Comparison of ENCODE assay signal across 14 cellular contexts in genomic region chr1:175314300-175314699, GRCh38.
DNase-seq lines count a peak whose midpoint lies in the region; ATAC-seq and TF ChIP-seq lines count a peak whose summit lies in the region.
"Had no signal": no experiment of that assay in that cellular context is flagged by ENCODE, and none has a peak within 500 bp of the region (broad histone marks: within the 10 kb centered on the region; RNA-seq: fewer than 3 reads in every experiment).

No MANE protein-coding gene starts in this region.

- no peak for TF ChIP-seq CTCF in DND-41 (IDR thresholded peaks at IDR 0.05; ENCODE audit: borderline replicate concordance, extremely low read depth, low read length, poor library complexity, severe bottlenecking)
- TF ChIP-seq CTCF in WERI-Rb-1 (IDR thresholded peaks at IDR 0.05; ENCODE audit: low read depth, low read length) = no peak

- H3K4me3 ChIP-seq in DND-41 (ENCODE audit: low read depth in 1 of 2, low read length in 2 of 2) (no peak overlapping the region), Karpas-422 (ENCODE audit: low read length) (no peak overlapping the region), WERI-Rb-1 (ENCODE audit: low read depth, low read length) (no peak overlapping the region)
- H3K4me3 ChIP-seq: psoas muscle had no signal

- H3K9me3 ChIP-seq in DND-41 (ENCODE audit: insufficient read depth, low read length, severe bottlenecking) (no peaks in the 10 kb centered on the region), Karpas-422 (ENCODE audit: low read length) (no peaks in the 10 kb centered on the region), WERI-Rb-1 (ENCODE audit: severe bottlenecking) (no peaks in the 10 kb centered on the region)
- H3K9me3 ChIP-seq: psoas muscle had no signal

- no peak overlapping the region for H2AFZ ChIP-seq in DND-41 (ENCODE audit: low read depth, low read length)
- 0 out of 2 replicates have a peak overlapping the region, but pooled peaks have one; percentile 31 for H2AFZ ChIP-seq in Karpas-422 (ENCODE audit: low read length)

- H3K4me1 ChIP-seq in DND-41 (ENCODE audit: insufficient read depth, low read length) (no peaks in the 10 kb centered on the region), Karpas-422 (ENCODE audit: low read length) (peaks cover 49% of the 10 kb centered on the region)

- H3K27me3 ChIP-seq in DND-41 (ENCODE audit: insufficient read depth, low read length, poor library complexity) (peaks cover 21% of the 10 kb centered on the region), Karpas-422 (ENCODE audit: low read length) (0 out of 2 replicates have a peak, but pooled peaks cover 3% of the 10 kb centered on the region), WERI-Rb-1 (ENCODE audit: insufficient read depth, low read depth, severe bottlenecking) (no peaks in the 10 kb centered on the region)

- DNase-seq in DND-41 = no peak
- no peak for DNase-seq in Karpas-422
- DNase-seq in astrocyte of the hippocampus (ENCODE audit: low read depth, low spot score) = peak; percentile 38
- peak; percentile 34 for DNase-seq in kidney tubule cell (ENCODE audit: low spot score)
- no peak for DNase-seq in UCSD-AML1 (lab: John Stamatoyannopoulos, UW; ENCODE audit: unreplicated experiment)
- DNase-seq in WERI-Rb-1 = no peak
- DNase-seq: naive thymus-derived CD4-positive, alpha-beta T cell; NCI-H1930; NCI-H748 treated with DMSO at 0.1 percent for 48 hours; psoas muscle; RPMI8226 had no signal

- H3K36me3 ChIP-seq in DND-41 (ENCODE audit: insufficient read depth, low read length) (no peaks in the 10 kb centered on the region), Karpas-422 (ENCODE audit: insufficient read depth, low read length) (no peaks in the 10 kb centered on the region; the same call in 1 of the 2 replicates), WERI-Rb-1 (no peaks in the 10 kb centered on the region)

- H4K20me1 ChIP-seq in DND-41 (ENCODE audit: insufficient read depth, low read length) = no peaks in the 10 kb centered on the region
- H4K20me1 ChIP-seq in Karpas-422 (ENCODE audit: insufficient read depth, low read depth, low read length) = no peaks in the 10 kb centered on the region

- no peak overlapping the region for H3K27ac ChIP-seq in DND-41 (ENCODE audit: low read length)
- H3K27ac ChIP-seq in Karpas-422 (ENCODE audit: low read length) = no peak overlapping the region
- no peak overlapping the region for H3K27ac ChIP-seq in WERI-Rb-1
- H3K27ac ChIP-seq: psoas muscle, VCaP had no signal

- H3K9me2 ChIP-seq in Karpas-422 (replicated peaks; ENCODE audit: insufficient read depth, low read length) = no peaks in the 10 kb centered on the region

- H3K79me2 ChIP-seq in DND-41 (ENCODE audit: insufficient read depth, low read length) = no peaks in the 10 kb centered on the region
- H3K79me2 ChIP-seq in Karpas-422 (ENCODE audit: low read length) = no peaks in the 10 kb centered on the region

- ATAC-seq in DND-41 (ENCODE audit: insufficient read depth, low read depth) (peak; percentile 31; the same call in 1 of the 3 replicates), HG02571 (IDR thresholded peaks at IDR 0.05; ENCODE audit: unreplicated experiment) (no peak), GM18907 (IDR thresholded peaks at IDR 0.05; ENCODE audit: unreplicated experiment) (no peak)
- ATAC-seq: naive thymus-derived CD4-positive, alpha-beta T cell had no signal

- H3K4me2 ChIP-seq in DND-41 (ENCODE audit: insufficient read depth, low read length) (no peak overlapping the region), Karpas-422 (ENCODE audit: low read depth, low read length, poor library complexity, severe bottlenecking) (peak overlapping the region; percentile 8)

- H3K9ac ChIP-seq in DND-41 (ENCODE audit: low read depth, low read length) (no peak overlapping the region), Karpas-422 (ENCODE audit: low read length) (no peak overlapping the region; the same call in 1 of the 2 replicates)

Comparison
In these comparisons a context has a peak if more than half of its experiments do, and no peak if none do; other contexts are left out.
1. DNase-seq: peak in astrocyte of the hippocampus (single experiment) and kidney tubule cell (single experiment); none in DND-41 (single experiment), Karpas-422 (single experiment), UCSD-AML1 (single experiment) and WERI-Rb-1 (single experiment).